8 cellular contexts compared by ENCODE assay signal in the genomic region with DNA sequence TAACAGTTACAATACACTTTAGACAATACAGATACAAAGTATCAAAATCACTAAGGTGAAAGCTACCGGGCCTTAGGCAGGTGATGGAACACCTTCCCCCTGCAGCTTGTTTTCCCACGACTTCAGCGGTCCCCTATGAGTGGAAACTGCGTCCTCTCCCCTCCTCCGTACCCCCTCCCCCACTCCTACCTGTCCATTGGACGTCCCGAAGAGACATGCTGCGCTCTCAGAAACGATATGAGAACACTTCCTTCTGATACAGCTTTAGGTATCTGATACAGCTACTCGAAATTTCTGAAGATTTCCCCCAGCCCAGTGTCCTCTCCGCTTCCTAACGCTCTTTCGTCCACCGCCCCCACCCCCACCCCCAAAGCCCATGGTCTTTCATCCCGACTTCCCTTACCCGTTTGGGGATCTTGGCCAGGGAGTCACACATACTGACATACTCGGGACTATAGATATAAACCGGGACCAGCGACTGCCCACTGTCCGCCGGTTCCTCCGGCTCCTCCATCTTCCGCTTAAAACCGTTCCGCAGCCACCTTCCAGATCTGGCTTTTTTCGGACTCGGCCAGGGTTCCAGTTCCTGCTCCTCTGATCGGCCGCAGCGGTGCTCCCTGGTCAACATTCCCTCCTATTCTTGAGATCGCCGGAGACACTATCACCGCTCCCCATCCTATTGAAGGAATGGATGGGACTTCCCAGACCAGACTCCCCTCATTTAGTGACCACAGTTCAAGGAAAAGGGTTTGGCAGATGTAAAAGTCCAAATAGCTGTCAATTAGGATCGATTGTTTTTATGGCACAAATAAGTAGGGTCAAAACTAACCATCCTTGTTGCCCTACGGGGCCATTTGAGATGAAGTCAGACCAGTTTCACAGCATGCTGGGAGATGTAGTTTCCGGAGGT. TPM values are rescaled to one million over a fixed set of nuclear protein-coding genes. Genes with fewer than 3 reads are reported as not detected.
DNase-seq lines count a peak whose midpoint lies in the region; ATAC-seq and TF ChIP-seq lines count a peak whose summit lies in the region.

A gene (minus strand): TSS at position 596 of the 910 bp plus-strand sequence. CDS start 82 bp downstream, at position 514.

- ATAC-seq in HG03039 (IDR thresholded peaks at IDR 0.05; ENCODE audit: unreplicated experiment) (peak; percentile 94), sciatic nerve (peak; percentile 95)

- H3K4me3 ChIP-seq in iPS-11a (ENCODE audit: low read depth, low read length) = peak within 1 kb of the TSS; percentile 74

- DNase-seq in ACHN = peak; percentile 63
- peak; percentile 11 to 16 for DNase-seq in NCI-H1930 (lab: John Stamatoyannopoulos, UW)
- DNase-seq in brain pericyte (ENCODE audit: low read depth, low spot score) = peak; percentile 67
- DNase-seq in sciatic nerve (ENCODE audit: low spot score) = peak; percentile 75

- intact Hi-C loops in T-helper 2 cell treated with Interferon-gamma antibody and Interleukin-4, amounts not matched to agents 100 ng/mL and 5 ng/mL, for 36 hours (cut with micrococcal nuclease) = loop anchor here (2.0 to 5.0 kb wide), 4 partner anchors 50 to 390 kb away; a partner anchor contains a TSS
- intact Hi-C loops in sciatic nerve (cut with DNase I) = no loop called here

- in situ Hi-C loops in ACHN (cut with HindIII; ENCODE audit: low pct_ligation_motif_present, low pct_unique_long_range_greater_than_20kb, low sequenced_read_pairs) = no loop called here

- peak; percentile 30 for TF ChIP-seq POLR2A in GM18526 (IDR thresholded peaks at IDR 0.05; ENCODE audit: extremely low read depth, insufficient read length)

RNA-seq across cellular contexts. Expression of the gene that starts here (rescaled TPM):
- total RNA-seq in T-helper 2 cell treated with Interferon-gamma antibody and Interleukin-4, amounts not matched to agents 100 ng/mL and 5 ng/mL, for 36 hours = 30.5 and 33.8 TPM in 2 replicates
- total RNA-seq in sciatic nerve = 39.4 TPM

Comparison
In these comparisons a context has a peak if more than half of its experiments do, and no peak if none do; other contexts are left out.
1. Peak in every context shown above with its lines: DNase-seq, ATAC-seq and H3K4me3 ChIP-seq.
2. DNase-seq: peak in every context shown above with its lines; median percentile 75 in sciatic nerve; 67 in brain pericyte; 63 in ACHN; 14 in NCI-H1930.